ENCODE assay signal across 8 cellular contexts in the genomic region with DNA sequence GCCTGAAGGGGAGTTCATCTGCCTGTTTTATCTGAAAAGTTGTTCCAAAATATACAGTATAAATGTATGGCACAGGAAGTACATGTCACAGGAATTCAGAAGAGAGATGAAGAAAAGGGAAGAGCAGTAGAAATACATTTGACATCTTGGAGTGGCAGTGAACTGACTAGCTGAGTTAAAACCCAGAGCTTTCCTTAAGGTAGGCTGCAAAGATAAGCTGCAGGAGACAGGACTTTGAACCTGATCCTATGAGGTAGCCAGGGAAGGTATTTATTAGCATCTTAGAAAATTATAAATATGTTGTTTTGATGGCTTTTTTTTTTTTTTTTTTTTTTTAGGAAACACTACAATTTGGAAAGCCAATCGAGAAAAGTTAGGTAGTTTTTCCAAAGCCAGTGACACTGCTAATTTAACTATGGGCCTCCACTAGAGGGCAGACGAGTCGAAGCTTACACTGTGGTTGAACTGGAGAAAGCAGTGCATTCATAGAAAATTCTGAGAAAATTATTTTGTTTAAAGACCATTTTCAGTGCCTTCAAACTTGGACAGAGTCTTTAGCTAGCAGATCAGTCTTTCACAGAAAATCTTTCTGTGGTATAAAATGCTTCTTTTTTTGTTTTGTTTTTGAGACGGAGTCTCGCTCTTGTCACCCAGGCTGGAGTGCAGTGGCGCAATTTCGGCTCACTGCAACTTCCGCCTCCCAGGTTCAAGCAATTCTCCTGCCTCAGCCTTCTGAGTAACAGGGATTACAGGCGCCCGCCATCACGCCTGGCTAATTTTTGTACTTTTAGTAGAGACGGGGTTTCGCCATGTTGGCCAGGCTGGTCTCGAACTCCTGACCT.
DNase-seq lines count a peak whose midpoint lies in the region; ATAC-seq and FAIRE-seq lines count a peak whose summit lies in the region.

No MANE protein-coding gene starts in this region.

- peak; percentile 15 for DNase-seq in NK-92 treated with Interleukin-12 subunit alpha and Interleukin-12 subunit beta, amount 100 ng/mL, for 24 hours (lab: John Stamatoyannopoulos, UW)
- no peak for DNase-seq in NK-92 (lab: John Stamatoyannopoulos, UW; ENCODE audit: unreplicated experiment)
- DNase-seq in NCI-H2227 treated with DMSO at 0.1 percent for 48 hours (lab: John Stamatoyannopoulos, UW): peak; percentile 27
- peak; percentile 68 to 81 for DNase-seq in activated CD4-positive, alpha-beta T cell treated with anti-CD3 and anti-CD28 coated beads for 4 hours
- peak; percentile 64 for DNase-seq in left lobe of liver (ENCODE audit: low spot score)
- peak; percentile 47 to 49 for DNase-seq in stimulated activated CD4-positive, alpha-beta T cell treated with anti-CD3 and anti-CD28 coated beads, Interleukin-4, amount 100 ng/mL, for 4 hours

- ATAC-seq in left lobe of liver (peak; percentile 96), GM19452 (IDR thresholded peaks at IDR 0.05; ENCODE audit: unreplicated experiment) (no peak)

- peak; percentile 74 for FAIRE-seq in colon (lab: Jason Lieb, UNC)
